In genomic region chr16:4475880-4476790, GRCh38 we compare ENCODE assay signal across 1 cellular context.
TF ChIP-seq lines count a peak whose summit lies in the region.

A gene with protein sequence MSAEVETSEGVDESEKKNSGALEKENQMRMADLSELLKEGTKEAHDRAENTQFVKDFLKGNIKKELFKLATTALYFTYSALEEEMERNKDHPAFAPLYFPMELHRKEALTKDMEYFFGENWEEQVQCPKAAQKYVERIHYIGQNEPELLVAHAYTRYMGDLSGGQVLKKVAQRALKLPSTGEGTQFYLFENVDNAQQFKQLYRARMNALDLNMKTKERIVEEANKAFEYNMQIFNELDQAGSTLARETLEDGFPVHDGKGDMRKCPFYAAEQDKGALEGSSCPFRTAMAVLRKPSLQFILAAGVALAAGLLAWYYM (plus strand): TSS chr16:4476398. CDS start chr16:4505525, 29,127 bp downstream.

TF ChIP-seq in HepG2, 621 proteins besides CTCF, POLR2A, EP300 and RAD21 (continued from another document and continues in another):
- TF ChIP-seq NR0B2 (CRISPR knock-in tag; IDR thresholded peaks at IDR 0.05): peak; percentile 94; the same call in 1 of the 2 replicates
- peak; percentile 92 for TF ChIP-seq HOXA3 (CRISPR knock-in tag; IDR thresholded peaks at IDR 0.05)
- TF ChIP-seq, protein P1, sequence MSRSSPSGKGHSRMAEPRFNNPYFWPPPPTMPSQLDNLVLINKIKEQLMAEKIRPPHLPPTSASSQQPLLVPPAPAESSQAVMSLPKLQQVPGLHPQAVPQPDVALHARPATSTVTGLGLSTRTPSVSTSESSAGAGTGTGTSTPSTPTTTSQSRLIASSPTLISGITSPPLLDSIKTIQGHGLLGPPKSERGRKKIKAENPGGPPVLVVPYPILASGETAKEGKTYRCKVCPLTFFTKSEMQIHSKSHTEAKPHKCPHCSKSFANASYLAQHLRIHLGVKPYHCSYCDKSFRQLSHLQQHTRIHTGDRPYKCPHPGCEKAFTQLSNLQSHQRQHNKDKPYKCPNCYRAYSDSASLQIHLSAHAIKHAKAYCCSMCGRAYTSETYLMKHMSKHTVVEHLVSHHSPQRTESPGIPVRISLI (CRISPR knock-in tag; IDR thresholded peaks at IDR 0.05; ENCODE audit: borderline replicate concordance): peak; percentile 37; the same call in 1 of the 2 replicates
- no peak for TF ChIP-seq ZNF614 (CRISPR knock-in tag; IDR thresholded peaks at IDR 0.05; ENCODE audit: borderline replicate concordance)
- TF ChIP-seq ZMAT3 (CRISPR knock-in tag; conservative IDR thresholded peaks at IDR 0.05): peak; percentile 60; the same call in 1 of the 2 replicates
- TF ChIP-seq RAD51 (IDR thresholded peaks at IDR 0.05; ENCODE audit: borderline replicate concordance): no peak
- TF ChIP-seq, protein P2, sequence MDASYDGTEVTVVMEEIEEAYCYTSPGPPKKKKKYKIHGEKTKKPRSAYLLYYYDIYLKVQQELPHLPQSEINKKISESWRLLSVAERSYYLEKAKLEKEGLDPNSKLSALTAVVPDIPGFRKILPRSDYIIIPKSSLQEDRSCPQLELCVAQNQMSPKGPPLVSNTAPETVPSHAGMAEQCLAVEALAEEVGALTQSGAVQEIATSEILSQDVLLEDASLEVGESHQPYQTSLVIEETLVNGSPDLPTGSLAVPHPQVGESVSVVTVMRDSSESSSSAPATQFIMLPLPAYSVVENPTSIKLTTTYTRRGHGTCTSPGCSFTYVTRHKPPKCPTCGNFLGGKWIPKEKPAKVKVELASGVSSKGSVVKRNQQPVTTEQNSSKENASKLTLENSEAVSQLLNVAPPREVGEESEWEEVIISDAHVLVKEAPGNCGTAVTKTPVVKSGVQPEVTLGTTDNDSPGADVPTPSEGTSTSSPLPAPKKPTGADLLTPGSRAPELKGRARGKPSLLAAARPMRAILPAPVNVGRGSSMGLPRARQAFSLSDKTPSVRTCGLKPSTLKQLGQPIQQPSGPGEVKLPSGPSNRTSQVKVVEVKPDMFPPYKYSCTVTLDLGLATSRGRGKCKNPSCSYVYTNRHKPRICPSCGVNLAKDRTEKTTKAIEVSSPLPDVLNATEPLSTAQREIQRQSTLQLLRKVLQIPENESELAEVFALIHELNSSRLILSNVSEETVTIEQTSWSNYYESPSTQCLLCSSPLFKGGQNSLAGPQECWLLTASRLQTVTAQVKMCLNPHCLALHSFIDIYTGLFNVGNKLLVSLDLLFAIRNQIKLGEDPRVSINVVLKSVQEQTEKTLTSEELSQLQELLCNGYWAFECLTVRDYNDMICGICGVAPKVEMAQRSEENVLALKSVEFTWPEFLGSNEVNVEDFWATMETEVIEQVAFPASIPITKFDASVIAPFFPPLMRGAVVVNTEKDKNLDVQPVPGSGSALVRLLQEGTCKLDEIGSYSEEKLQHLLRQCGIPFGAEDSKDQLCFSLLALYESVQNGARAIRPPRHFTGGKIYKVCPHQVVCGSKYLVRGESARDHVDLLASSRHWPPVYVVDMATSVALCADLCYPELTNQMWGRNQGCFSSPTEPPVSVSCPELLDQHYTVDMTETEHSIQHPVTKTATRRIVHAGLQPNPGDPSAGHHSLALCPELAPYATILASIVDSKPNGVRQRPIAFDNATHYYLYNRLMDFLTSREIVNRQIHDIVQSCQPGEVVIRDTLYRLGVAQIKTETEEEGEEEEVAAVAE (CRISPR knock-in tag; IDR thresholded peaks at IDR 0.05; ENCODE audit: borderline replicate concordance): no peak
- no peak for TF ChIP-seq FIP1L1 (IDR thresholded peaks at IDR 0.05; ENCODE audit: borderline replicate concordance, insufficient read depth, low read depth, low read length)
- TF ChIP-seq MEIS1 (CRISPR knock-in tag; IDR thresholded peaks at IDR 0.05; ENCODE audit: borderline replicate concordance): peak; percentile 93; the same call in 1 of the 2 replicates
- peak; percentile 17; the same call in 1 of the 2 replicates for TF ChIP-seq FOXK1 (CRISPR knock-in tag; IDR thresholded peaks at IDR 0.05; ENCODE audit: borderline replicate concordance, low read depth)
- TF ChIP-seq, protein P3, sequence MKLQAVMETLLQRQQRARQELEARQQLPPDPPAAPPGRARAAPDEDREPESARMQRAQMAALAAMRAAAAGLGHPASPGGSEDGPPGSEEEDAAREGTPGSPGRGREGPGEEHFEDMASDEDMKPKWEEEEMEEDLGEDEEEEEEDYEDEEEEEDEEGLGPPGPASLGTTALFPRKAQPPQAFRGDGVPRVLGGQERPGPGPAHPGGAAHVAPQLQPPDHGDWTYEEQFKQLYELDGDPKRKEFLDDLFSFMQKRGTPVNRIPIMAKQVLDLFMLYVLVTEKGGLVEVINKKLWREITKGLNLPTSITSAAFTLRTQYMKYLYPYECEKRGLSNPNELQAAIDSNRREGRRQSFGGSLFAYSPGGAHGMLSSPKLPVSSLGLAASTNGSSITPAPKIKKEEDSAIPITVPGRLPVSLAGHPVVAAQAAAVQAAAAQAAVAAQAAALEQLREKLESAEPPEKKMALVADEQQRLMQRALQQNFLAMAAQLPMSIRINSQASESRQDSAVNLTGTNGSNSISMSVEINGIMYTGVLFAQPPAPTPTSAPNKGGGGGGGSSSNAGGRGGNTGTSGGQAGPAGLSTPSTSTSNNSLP (IDR thresholded peaks at IDR 0.05; ENCODE audit: low read depth, low read length): no peak
- no peak for TF ChIP-seq TSC22D2 (CRISPR knock-in tag; IDR thresholded peaks at IDR 0.05; ENCODE audit: borderline replicate concordance)
- no peak for TF ChIP-seq SP1 (IDR thresholded peaks at IDR 0.05)
- peak; percentile 98 for TF ChIP-seq SP1 (CRISPR knock-in tag; IDR thresholded peaks at IDR 0.05)
- TF ChIP-seq THRA (CRISPR knock-in tag; IDR thresholded peaks at IDR 0.05; ENCODE audit: borderline replicate concordance): peak; percentile 70; the same call in 1 of the 2 replicates
- no peak; the same call in 1 of the 2 replicates for TF ChIP-seq ZNF724P (CRISPR knock-in tag; IDR thresholded peaks at IDR 0.05; ENCODE audit: borderline replicate concordance)
- TF ChIP-seq GABPA (IDR thresholded peaks at IDR 0.05; ENCODE audit: low read depth, low read length): peak; percentile 20; the same call in 1 of the 2 replicates
- TF ChIP-seq GABPA (CRISPR knock-in tag; IDR thresholded peaks at IDR 0.05; ENCODE audit: low read depth): no peak
- no peak; the same call in 1 of the 2 replicates for TF ChIP-seq MIER3 (CRISPR knock-in tag; IDR thresholded peaks at IDR 0.05; ENCODE audit: borderline replicate concordance)
- peak; percentile 52 for TF ChIP-seq CBX1 (IDR thresholded peaks at IDR 0.05; ENCODE audit: low read depth)
- 0 out of 2 replicates have a peak, but pooled peaks have one; percentile 8 for TF ChIP-seq ZNF605 (CRISPR knock-in tag; IDR thresholded peaks at IDR 0.05)
- TF ChIP-seq MBNL3 (CRISPR knock-in tag; conservative IDR thresholded peaks at IDR 0.05): no peak
- TF ChIP-seq BRD4 (CRISPR knock-in tag; IDR thresholded peaks at IDR 0.05): 0 out of 2 replicates have a peak, but pooled peaks have one; percentile 32
- 0 out of 2 replicates have a peak, but pooled peaks have one; percentile 41 for TF ChIP-seq ZNF572 (CRISPR knock-in tag; IDR thresholded peaks at IDR 0.05)
- no peak; the same call in 1 of the 2 replicates for TF ChIP-seq MIXL1 (CRISPR knock-in tag; IDR thresholded peaks at IDR 0.05)
- TF ChIP-seq SMAD1 (CRISPR knock-in tag; IDR thresholded peaks at IDR 0.05; ENCODE audit: borderline replicate concordance, low read depth): no peak
- TF ChIP-seq XRCC5 (optimal IDR thresholded peaks at IDR 0.05; ENCODE audit: low read length): peak; percentile 66
- no peak for TF ChIP-seq PAWR (CRISPR knock-in tag; IDR thresholded peaks at IDR 0.05; ENCODE audit: borderline replicate concordance)
- no peak; the same call in 1 of the 2 replicates for TF ChIP-seq ZBTB21 (CRISPR knock-in tag; IDR thresholded peaks at IDR 0.05)
- no peak for TF ChIP-seq PHF5A (CRISPR knock-in tag; IDR thresholded peaks at IDR 0.05; ENCODE audit: low read depth, unreplicated experiment)
- TF ChIP-seq ZNF790 (CRISPR knock-in tag; IDR thresholded peaks at IDR 0.05; ENCODE audit: borderline replicate concordance): no peak
- TF ChIP-seq ZNF704 (CRISPR knock-in tag; IDR thresholded peaks at IDR 0.05; ENCODE audit: borderline replicate concordance): peak; percentile 64; the same call in 1 of the 2 replicates
- no peak for TF ChIP-seq ZNF446 (CRISPR knock-in tag; IDR thresholded peaks at IDR 0.05)
- no peak for TF ChIP-seq ZNF646 (CRISPR knock-in tag; IDR thresholded peaks at IDR 0.05)
- TF ChIP-seq, protein P4, sequence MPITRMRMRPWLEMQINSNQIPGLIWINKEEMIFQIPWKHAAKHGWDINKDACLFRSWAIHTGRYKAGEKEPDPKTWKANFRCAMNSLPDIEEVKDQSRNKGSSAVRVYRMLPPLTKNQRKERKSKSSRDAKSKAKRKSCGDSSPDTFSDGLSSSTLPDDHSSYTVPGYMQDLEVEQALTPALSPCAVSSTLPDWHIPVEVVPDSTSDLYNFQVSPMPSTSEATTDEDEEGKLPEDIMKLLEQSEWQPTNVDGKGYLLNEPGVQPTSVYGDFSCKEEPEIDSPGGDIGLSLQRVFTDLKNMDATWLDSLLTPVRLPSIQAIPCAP (CRISPR knock-in tag; IDR thresholded peaks at IDR 0.05; ENCODE audit: low read depth): no peak
- no peak for TF ChIP-seq SCMH1 (CRISPR knock-in tag; IDR thresholded peaks at IDR 0.05; ENCODE audit: borderline replicate concordance)
- TF ChIP-seq ZNF160 (CRISPR knock-in tag; IDR thresholded peaks at IDR 0.05): peak; percentile 77
- peak; percentile 44; the same call in 1 of the 2 replicates for TF ChIP-seq KAT8 (CRISPR knock-in tag; IDR thresholded peaks at IDR 0.05)
- TF ChIP-seq, protein P5, sequence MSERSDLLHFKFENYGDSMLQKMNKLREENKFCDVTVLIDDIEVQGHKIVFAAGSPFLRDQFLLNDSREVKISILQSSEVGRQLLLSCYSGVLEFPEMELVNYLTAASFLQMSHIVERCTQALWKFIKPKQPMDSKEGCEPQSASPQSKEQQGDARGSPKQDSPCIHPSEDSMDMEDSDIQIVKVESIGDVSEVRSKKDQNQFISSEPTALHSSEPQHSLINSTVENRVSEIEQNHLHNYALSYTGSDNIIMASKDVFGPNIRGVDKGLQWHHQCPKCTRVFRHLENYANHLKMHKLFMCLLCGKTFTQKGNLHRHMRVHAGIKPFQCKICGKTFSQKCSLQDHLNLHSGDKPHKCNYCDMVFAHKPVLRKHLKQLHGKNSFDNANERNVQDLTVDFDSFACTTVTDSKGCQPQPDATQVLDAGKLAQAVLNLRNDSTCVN (CRISPR knock-in tag; IDR thresholded peaks at IDR 0.05; ENCODE audit: borderline replicate concordance): peak; percentile 39; the same call in 1 of the 2 replicates
- peak; percentile 61; the same call in 1 of the 2 replicates for TF ChIP-seq ZNF12 (CRISPR knock-in tag; IDR thresholded peaks at IDR 0.05)
- TF ChIP-seq TAF15 (IDR thresholded peaks at IDR 0.05; ENCODE audit: low read depth, low read length, poor library complexity, severe bottlenecking): no peak
